Comparison of ENCODE assay signal across 16 cellular contexts in the genomic region with DNA sequence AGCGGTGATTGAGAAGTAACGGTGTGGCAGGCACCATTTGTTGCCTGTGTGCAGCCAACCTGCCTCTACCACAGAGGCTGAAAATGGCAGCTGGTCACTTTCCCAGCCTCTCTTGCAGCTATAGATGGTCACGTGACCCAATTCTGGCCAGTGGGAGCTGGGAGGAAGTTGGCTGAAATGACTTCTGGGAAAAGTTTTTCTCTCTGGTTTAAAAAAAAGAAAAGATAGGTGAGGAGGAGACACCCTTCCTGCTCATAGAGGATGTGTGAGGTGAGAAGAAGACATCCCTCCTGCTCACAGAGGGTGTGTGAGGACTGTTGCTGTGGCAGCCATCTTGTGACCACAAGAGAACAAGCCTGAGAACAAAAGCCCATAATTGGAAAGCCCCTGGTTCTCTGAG.
DNase-seq lines count a peak whose midpoint lies in the region; ATAC-seq and TF ChIP-seq lines count a peak whose summit lies in the region.
"Had no signal": no experiment of that assay in that cellular context is flagged by ENCODE, and none has a peak within 500 bp of the region (broad histone marks: within the 10 kb centered on the region; RNA-seq: fewer than 3 reads in every experiment).

No MANE protein-coding gene starts in this region.

- no peak overlapping the region for H3K9ac ChIP-seq in neural progenitor cell
- H3K9ac ChIP-seq: KMS-11 had no signal

- H3K27ac Mint-ChIP-seq in stimulated activated naive CD8-positive, alpha-beta T cell treated with anti-CD3 and anti-CD28 coated beads, Interleukin-15, Interleukin-2, amounts not matched to agents 100 ng/mL and 50 ng/mL, for 24 hours: peak overlapping the region; percentile 45
- H3K27ac Mint-ChIP-seq in T-helper 17 cell (peak overlapping the region; percentile 51), neural progenitor cell (no peak overlapping the region)
- peak overlapping the region; percentile 87 for H3K27ac Mint-ChIP-seq in central memory CD8-positive, alpha-beta T cell (ENCODE audit: low read depth)

- TF ChIP-seq POLR2A in GM18505 (IDR thresholded peaks at IDR 0.05; ENCODE audit: borderline replicate concordance, extremely low read depth, insufficient read depth, insufficient read length): no peak

- no peaks in the 10 kb centered on the region for H3F3A ChIP-seq in neural progenitor cell (ENCODE audit: low read depth)

- no peaks in the 10 kb centered on the region for H3K4me1 ChIP-seq in neural progenitor cell
- H3K4me1 ChIP-seq: esophagus muscularis mucosa had no signal

- H3K4me2 ChIP-seq in neural progenitor cell: no peak overlapping the region
- H3K4me2 ChIP-seq: KMS-11 had no signal

- peaks cover 9% of the 10 kb centered on the region for H3K9me3 Mint-ChIP-seq in stimulated activated naive CD8-positive, alpha-beta T cell treated with anti-CD3 and anti-CD28 coated beads, Interleukin-15, Interleukin-2, amounts not matched to agents 100 ng/mL and 50 ng/mL, for 24 hours
- no peaks in the 10 kb centered on the region for H3K9me3 Mint-ChIP-seq in central memory CD8-positive, alpha-beta T cell
- H3K9me3 Mint-ChIP-seq in neural progenitor cell: peaks cover 7% of the 10 kb centered on the region

- H2AFZ ChIP-seq in neural progenitor cell (replicated peaks): no peak overlapping the region

- no peak overlapping the region for H3K4me3 ChIP-seq in neural progenitor cell
- H3K4me3 ChIP-seq: dorsolateral prefrontal cortex, esophagus muscularis mucosa, left ventricle myocardium inferior, mucosa of descending colon, ovary had no signal

- H3K9me3 ChIP-seq in T-helper 17 cell (ENCODE audit: control insufficient read depth, low read length, poor library complexity, severe bottlenecking) (no peaks in the 10 kb centered on the region), neural progenitor cell (ENCODE audit: low read depth) (no peaks in the 10 kb centered on the region)
- H3K9me3 ChIP-seq: ovary had no signal

- no peaks in the 10 kb centered on the region for H3K79me2 ChIP-seq in neural progenitor cell (ENCODE audit: low read depth)

- peaks cover 9% of the 10 kb centered on the region for H3K36me3 Mint-ChIP-seq in stimulated activated naive CD8-positive, alpha-beta T cell treated with anti-CD3 and anti-CD28 coated beads, Interleukin-15, Interleukin-2, amounts not matched to agents 100 ng/mL and 50 ng/mL, for 24 hours (ENCODE audit: low read depth)
- H3K36me3 Mint-ChIP-seq in T-helper 17 cell (ENCODE audit: low read depth): no peaks in the 10 kb centered on the region
- H3K36me3 Mint-ChIP-seq in central memory CD8-positive, alpha-beta T cell (ENCODE audit: insufficient read depth): peaks cover 3% of the 10 kb centered on the region
- H3K36me3 Mint-ChIP-seq in neural progenitor cell: no peaks in the 10 kb centered on the region

- H3K27me3 ChIP-seq in neural progenitor cell: no peaks in the 10 kb centered on the region
- H3K27me3 ChIP-seq: ovary had no signal

- no peaks in the 10 kb centered on the region for H3K27me3 Mint-ChIP-seq in stimulated activated naive CD8-positive, alpha-beta T cell treated with anti-CD3 and anti-CD28 coated beads, Interleukin-15, Interleukin-2, amounts not matched to agents 100 ng/mL and 50 ng/mL, for 24 hours
- H3K27me3 Mint-ChIP-seq in T-helper 17 cell: peaks cover 7% of the 10 kb centered on the region
- H3K27me3 Mint-ChIP-seq in central memory CD8-positive, alpha-beta T cell: no peaks in the 10 kb centered on the region
- H3K27me3 Mint-ChIP-seq in neural progenitor cell (ENCODE audit: insufficient read depth, low read depth): peaks cover 10% of the 10 kb centered on the region

- no peak for ATAC-seq in stimulated activated naive CD8-positive, alpha-beta T cell treated with anti-CD3 and anti-CD28 coated beads, Interleukin-15, Interleukin-2, amounts not matched to agents 100 U/mL and 50 U/mL, for 24 hours
- ATAC-seq in T-helper 17 cell (peak; percentile 96), GM18505 (IDR thresholded peaks at IDR 0.05; ENCODE audit: unreplicated experiment) (no peak)
- ATAC-seq in central memory CD8-positive, alpha-beta T cell (replicated peaks; ENCODE audit: extremely low read depth, poor library complexity, severe bottlenecking): peak; percentile 100
- ATAC-seq: mucosa of descending colon had no signal

- no peak overlapping the region for H3K4me3 Mint-ChIP-seq in stimulated activated naive CD8-positive, alpha-beta T cell treated with anti-CD3 and anti-CD28 coated beads, Interleukin-15, Interleukin-2, amounts not matched to agents 100 ng/mL and 50 ng/mL, for 24 hours
- H3K4me3 Mint-ChIP-seq in T-helper 17 cell: no peak overlapping the region
- peak overlapping the region; percentile 17 for H3K4me3 Mint-ChIP-seq in central memory CD8-positive, alpha-beta T cell
- H3K4me3 Mint-ChIP-seq in neural progenitor cell: no peak overlapping the region

- no peaks in the 10 kb centered on the region for H4K20me1 ChIP-seq in neural progenitor cell (ENCODE audit: low read depth)

- peaks cover 23% of the 10 kb centered on the region for H3K4me1 Mint-ChIP-seq in stimulated activated naive CD8-positive, alpha-beta T cell treated with anti-CD3 and anti-CD28 coated beads, Interleukin-15, Interleukin-2, amounts not matched to agents 100 ng/mL and 50 ng/mL, for 24 hours (ENCODE audit: low read depth)
- H3K4me1 Mint-ChIP-seq in T-helper 17 cell (peaks cover 7% of the 10 kb centered on the region), neural progenitor cell (peaks cover 4% of the 10 kb centered on the region)
- peaks cover 23% of the 10 kb centered on the region for H3K4me1 Mint-ChIP-seq in central memory CD8-positive, alpha-beta T cell

- DNase-seq in stimulated activated naive CD8-positive, alpha-beta T cell treated with anti-CD3 and anti-CD28 coated beads, Interleukin-15, Interleukin-2, amounts not matched to agents 100 U/mL and 50 U/mL, for 24 hours: no peak
- DNase-seq in T-helper 17 cell (no peak), NCI-H1930 (lab: John Stamatoyannopoulos, UW) (no peak), neural progenitor cell (ENCODE audit: low spot score) (no peak)
- peak in 1 of 2 donors; percentile 59 for DNase-seq in central memory CD8-positive, alpha-beta T cell (ENCODE audit: low spot score in 2 of 2)
- no peak for DNase-seq in stimulated activated CD4-positive, alpha-beta T cell treated with anti-CD3 and anti-CD28 coated beads, Interleukin-15, amount 100 ng/mL, for 24 hours
- DNase-seq: dorsolateral prefrontal cortex; left ventricle myocardium inferior; mucosa of descending colon; NCI-H1105 treated with DMSO at 0.1 percent for 48 hours; ovary; stimulated activated CD4-positive, alpha-beta T cell treated with anti-CD3 and anti-CD28 coated beads, Interleukin-2, amount 100 ng/mL, for 48 hours had no signal

- no peak overlapping the region for H3K27ac ChIP-seq in neural progenitor cell
- H3K27ac ChIP-seq: dorsolateral prefrontal cortex, esophagus muscularis mucosa, KMS-11, left ventricle myocardium inferior, ovary had no signal

- TF ChIP-seq CTCF in neural progenitor cell (IDR thresholded peaks at IDR 0.05): no peak

- H3K36me3 ChIP-seq in neural progenitor cell: no peaks in the 10 kb centered on the region
- H3K36me3 ChIP-seq: esophagus muscularis mucosa, left ventricle myocardium inferior, ovary had no signal

Comparison
In these comparisons a context has a peak if more than half of its experiments do, and no peak if none do; other contexts are left out.
1. ATAC-seq: peak in T-helper 17 cell (single experiment) and central memory CD8-positive, alpha-beta T cell (single experiment); none in stimulated activated naive CD8-positive, alpha-beta T cell treated with anti-CD3 and anti-CD28 coated beads, Interleukin-15, Interleukin-2, amounts not matched to agents 100 U/mL and 50 U/mL, for 24 hours (single experiment) and GM18505 (single experiment).